In genomic region chr20:51722246-51722645, GRCh38 we compare ENCODE assay signal across 2 cellular contexts.
A peak's percentile ranks its signal among the peaks of the same experiment; 100 is the strongest.
TF ChIP-seq lines count a peak whose summit lies in the region.
"Not testable (repeated sequence)": the region's sequence is repeated elsewhere in the genome, so short reads cannot be mapped to it uniquely, and the experiment has no call there.

No MANE protein-coding gene starts in this region.

TF ChIP-seq in HEK293, 187 proteins besides CTCF, POLR2A, EP300 and RAD21:
- TF ChIP-seq FEZF1 (tag by site-specific recombination; IDR thresholded peaks at IDR 0.05) = 0 out of 2 replicates have a peak, but pooled peaks have one; percentile 13
- TF ChIP-seq GLIS1 (tag by site-specific recombination; IDR thresholded peaks at IDR 0.05) = 0 out of 2 replicates have a peak, but pooled peaks have one; percentile 5
- TF ChIP-seq EGR2 (tag by site-specific recombination; IDR thresholded peaks at IDR 0.05; ENCODE audit: low read depth) = 0 out of 2 replicates have a peak, but pooled peaks have one; percentile 10
TF ChIP-seq in HEK293: peak in this region for 3; not testable (repeated sequence) for 184.

TF ChIP-seq in HepG2, 621 proteins besides CTCF, POLR2A, EP300 and RAD21 (continues in another document):
- TF ChIP-seq PAXIP1 (CRISPR knock-in tag; conservative IDR thresholded peaks at IDR 0.05) (peak; percentile 56; the same call in 1 of the 2 replicates), SOX13 (CRISPR knock-in tag; conservative IDR thresholded peaks at IDR 0.05 in 1 of 2, IDR thresholded peaks at IDR 0.05 in 1 of 2) (peak in 1 of 2 experiments; percentile 84; a peak in 2 of 4 replicates), TBX2 (CRISPR knock-in tag; IDR thresholded peaks at IDR 0.05; ENCODE audit: borderline replicate concordance) (0 out of 2 replicates have a peak, but pooled peaks have one; percentile 22), SAP130 (CRISPR knock-in tag; IDR thresholded peaks at IDR 0.05; ENCODE audit: low read depth) (0 out of 2 replicates have a peak, but pooled peaks have one; percentile 26), FOXP1 (IDR thresholded peaks at IDR 0.05) (0 out of 2 replicates have a peak, but pooled peaks have one; percentile 33), FOXP1 (CRISPR knock-in tag; IDR thresholded peaks at IDR 0.05) (peak; percentile 74), BCL6 (CRISPR knock-in tag; IDR thresholded peaks at IDR 0.05) (peak; percentile 40; the same call in 1 of the 2 replicates), ZNF362 (CRISPR knock-in tag; IDR thresholded peaks at IDR 0.05; ENCODE audit: borderline replicate concordance) (peak; percentile 25; the same call in 1 of the 2 replicates), FOXA3 (CRISPR knock-in tag; IDR thresholded peaks at IDR 0.05) (peak; percentile 64; the same call in 1 of the 2 replicates), AHDC1 (CRISPR knock-in tag; IDR thresholded peaks at IDR 0.05; ENCODE audit: borderline replicate concordance) (peak; percentile 62; the same call in 1 of the 2 replicates), ZBTB20 (CRISPR knock-in tag; IDR thresholded peaks at IDR 0.05; ENCODE audit: borderline replicate concordance, low read depth) (peak; percentile 91; the same call in 1 of the 2 replicates), IKZF5 (CRISPR knock-in tag; IDR thresholded peaks at IDR 0.05) (peak; percentile 63; the same call in 1 of the 2 replicates), ZNF609 (CRISPR knock-in tag; IDR thresholded peaks at IDR 0.05; ENCODE audit: borderline replicate concordance) (peak; percentile 85; the same call in 1 of the 2 replicates), ARID5B (CRISPR knock-in tag; IDR thresholded peaks at IDR 0.05) (peak; percentile 35; the same call in 1 of the 2 replicates), DPF2 (CRISPR knock-in tag; IDR thresholded peaks at IDR 0.05; ENCODE audit: borderline replicate concordance, low read depth) (0 out of 2 replicates have a peak, but pooled peaks have one; percentile 18), SOX6 (CRISPR knock-in tag; IDR thresholded peaks at IDR 0.05) (peak; percentile 69; the same call in 1 of the 2 replicates), TCF7 (IDR thresholded peaks at IDR 0.05; ENCODE audit: low read depth) (peak; percentile 40; the same call in 1 of the 2 replicates), GATAD2A (CRISPR knock-in tag; IDR thresholded peaks at IDR 0.05) (peak; percentile 73), FOXA1 (IDR thresholded peaks at IDR 0.05) (peak; percentile 27; the same call in 1 of the 2 replicates), MIXL1 (CRISPR knock-in tag; IDR thresholded peaks at IDR 0.05) (peak; percentile 53; the same call in 1 of the 2 replicates), SOX5 (CRISPR knock-in tag; IDR thresholded peaks at IDR 0.05; ENCODE audit: borderline replicate concordance) (peak; percentile 77; the same call in 1 of the 2 replicates), FOXP4 (CRISPR knock-in tag; IDR thresholded peaks at IDR 0.05) (peak; percentile 55), RXRB (CRISPR knock-in tag; IDR thresholded peaks at IDR 0.05; ENCODE audit: borderline replicate concordance) (peak; percentile 49; the same call in 1 of the 2 replicates), RARA (CRISPR knock-in tag; IDR thresholded peaks at IDR 0.05) (peak; percentile 33; the same call in 1 of the 2 replicates), CREM (IDR thresholded peaks at IDR 0.05) (peak; percentile 17; the same call in 1 of the 2 replicates), SALL1 (CRISPR knock-in tag; IDR thresholded peaks at IDR 0.05) (peak; percentile 29; the same call in 1 of the 2 replicates)
- not testable (repeated sequence) for TF ChIP-seq SOX13 (IDR thresholded peaks at IDR 0.05); SOX6 (IDR thresholded peaks at IDR 0.05); FOXA1 (CRISPR knock-in tag; IDR thresholded peaks at IDR 0.05); CREM (CRISPR knock-in tag; IDR thresholded peaks at IDR 0.05)
